Comparison of ENCODE assay signal across 8 cellular contexts in genomic region chr16:89860747-89861304, GRCh38. TPM values are rescaled to one million over a fixed set of nuclear protein-coding genes. Genes with fewer than 3 reads are reported as not detected.
DNase-seq lines count a peak whose midpoint lies in the region; ATAC-seq and TF ChIP-seq lines count a peak whose summit lies in the region.

No MANE protein-coding gene starts in this region.

- no peak overlapping the region for H2BK15ac ChIP-seq in mesenchymal stem cell (ENCODE audit: low read depth, poor library complexity, severe bottlenecking)

- H3K36me3 ChIP-seq in mesenchymal stem cell (ENCODE audit: control insufficient read depth in 1 of 2, insufficient read depth in 2 of 2, low read depth in 1 of 2, low read length in 2 of 2), result peaks cover 4 to 5% of the 10 kb centered on the region in 2 experiments

- H3K9ac ChIP-seq in mesenchymal stem cell (ENCODE audit: low read length), result no peak overlapping the region

- H3K27me3 ChIP-seq in mesenchymal stem cell (ENCODE audit: control insufficient read depth in 1 of 2, insufficient read depth in 1 of 2, low read length in 2 of 2), result no peaks in the 10 kb centered on the region

- no peaks in the 10 kb centered on the region for H3K79me1 ChIP-seq in mesenchymal stem cell (replicated peaks; ENCODE audit: low read length, poor library complexity, severe bottlenecking)

- 31% methylated on average over 28 of the region's 28 CpGs for WGBS in mesenchymal stem cell

- no peak overlapping the region for H3K4me2 ChIP-seq in mesenchymal stem cell (ENCODE audit: low read length, poor library complexity, severe bottlenecking)

- no peak overlapping the region for H3K23ac ChIP-seq in mesenchymal stem cell (ENCODE audit: low read length in 2 of 2)

- H3K14ac ChIP-seq in mesenchymal stem cell (ENCODE audit: low read length in 2 of 2), result no peak overlapping the region

- no peak overlapping the region for H4K91ac ChIP-seq in mesenchymal stem cell (ENCODE audit: low read length)

- H3K9me3 ChIP-seq in mesenchymal stem cell (ENCODE audit: control insufficient read depth, low read length), result no peaks in the 10 kb centered on the region

- no peak overlapping the region for H3K18ac ChIP-seq in mesenchymal stem cell (ENCODE audit: low read depth in 1 of 2, low read length in 2 of 2)

- H3K4ac ChIP-seq in mesenchymal stem cell (ENCODE audit: low read depth in 1 of 2, low read length in 2 of 2), result no peak overlapping the region

- H2AK5ac ChIP-seq in mesenchymal stem cell (ENCODE audit: low read length, severe bottlenecking), result no peak overlapping the region

- ATAC-seq in HG02970 (IDR thresholded peaks at IDR 0.05; ENCODE audit: low FRiP score, unreplicated experiment), result no peak

- no peak overlapping the region for H2BK120ac ChIP-seq in mesenchymal stem cell (ENCODE audit: low read depth, low read length)

- H3K4me3 ChIP-seq in coronary artery, result no peak overlapping the region
- no peak overlapping the region for H3K4me3 ChIP-seq in mesenchymal stem cell (ENCODE audit: insufficient read depth in 1 of 2, low read depth in 1 of 2, low read length in 2 of 2)

- no peak overlapping the region for H2AFZ ChIP-seq in mesenchymal stem cell (ENCODE audit: low read depth, low read length)

- H3K27ac ChIP-seq in coronary artery (no peak overlapping the region), mesenchymal stem cell (ENCODE audit: low read length, poor library complexity, severe bottlenecking) (no peak overlapping the region)

- peak; percentile 11 to 58 for DNase-seq in NCI-H524 (lab: John Stamatoyannopoulos, UW)
- no peak for DNase-seq in NCI-H524 treated with DMSO at 0.1 percent for 48 hours (lab: John Stamatoyannopoulos, UW)
- peak; percentile 23 for DNase-seq in NCI-H2171 (lab: John Stamatoyannopoulos, UW)
- DNase-seq in activated CD4-positive, alpha-beta T cell treated with anti-CD3 and anti-CD28 coated beads, Interleukin-2, amount 50 U/mL, for 1 hour, result peak; percentile 74
- no peak for DNase-seq in coronary artery (ENCODE audit: low spot score)
- peak; percentile 55 for DNase-seq in mesenchymal stem cell
- peak; percentile 39 to 43 for DNase-seq in stimulated activated CD8-positive, alpha-beta memory T cell treated with anti-CD3 and anti-CD28 coated beads, Interleukin-4, amount 100 ng/mL, for 4 hours (ENCODE audit: low read depth in 2 of 2, low spot score in 1 of 2)

- no peak overlapping the region for H2BK5ac ChIP-seq in mesenchymal stem cell (ENCODE audit: low read depth, low read length, poor library complexity, severe bottlenecking)

- no peak overlapping the region for H2BK12ac ChIP-seq in mesenchymal stem cell (ENCODE audit: low read length in 2 of 2)

- no peak overlapping the region for H4K8ac ChIP-seq in mesenchymal stem cell (ENCODE audit: low read length)

- TF ChIP-seq CTCF in coronary artery (IDR thresholded peaks at IDR 0.05), result peak; percentile 94

- peaks cover 4% of the 10 kb centered on the region for H3K4me1 ChIP-seq in mesenchymal stem cell (ENCODE audit: control insufficient read depth, insufficient read depth, low read depth, low read length)

RNA-seq across cellular contexts. Expression of gene TCF25, which starts 12.6 kb away (rescaled TPM):
- polyA plus RNA-seq in mesenchymal stem cell (2013, experiment 1 of 2), result 222 TPM
- 213 TPM for polyA plus RNA-seq in mesenchymal stem cell (2013, experiment 2 of 2)

RNA-seq across cellular contexts. Expression of gene SPIRE2, which starts 32.6 kb away (rescaled TPM):
- polyA plus RNA-seq in mesenchymal stem cell (2013, experiment 1 of 2), result 1.4 TPM
- polyA plus RNA-seq in mesenchymal stem cell (2013, experiment 2 of 2), result 1.3 TPM

RNA-seq across cellular contexts. Expression of gene FANCA, which starts 44.4 kb away (rescaled TPM):
- 3.3 TPM for polyA plus RNA-seq in mesenchymal stem cell (2013, experiment 1 of 2)
- polyA plus RNA-seq in mesenchymal stem cell (2013, experiment 2 of 2), result 2.3 TPM

RNA-seq across cellular contexts. Expression of gene MC1R, which starts 57.8 kb away (rescaled TPM):
- 5.5 TPM for polyA plus RNA-seq in mesenchymal stem cell (2013, experiment 1 of 2)
- polyA plus RNA-seq in mesenchymal stem cell (2013, experiment 2 of 2), result 5.1 TPM

Comparison
In these comparisons a context has a peak if more than half of its experiments do, and no peak if none do; other contexts are left out.
1. DNase-seq: peak in NCI-H524 (2 of 2), NCI-H2171 (single experiment), activated CD4-positive, alpha-beta T cell treated with anti-CD3 and anti-CD28 coated beads, Interleukin-2, amount 50 U/mL, for 1 hour (single experiment), mesenchymal stem cell (single experiment) and stimulated activated CD8-positive, alpha-beta memory T cell treated with anti-CD3 and anti-CD28 coated beads, Interleukin-4, amount 100 ng/mL, for 4 hours (2 of 2); none in NCI-H524 treated with DMSO at 0.1 percent for 48 hours (single experiment) and coronary artery (single experiment).